In the genomic region with DNA sequence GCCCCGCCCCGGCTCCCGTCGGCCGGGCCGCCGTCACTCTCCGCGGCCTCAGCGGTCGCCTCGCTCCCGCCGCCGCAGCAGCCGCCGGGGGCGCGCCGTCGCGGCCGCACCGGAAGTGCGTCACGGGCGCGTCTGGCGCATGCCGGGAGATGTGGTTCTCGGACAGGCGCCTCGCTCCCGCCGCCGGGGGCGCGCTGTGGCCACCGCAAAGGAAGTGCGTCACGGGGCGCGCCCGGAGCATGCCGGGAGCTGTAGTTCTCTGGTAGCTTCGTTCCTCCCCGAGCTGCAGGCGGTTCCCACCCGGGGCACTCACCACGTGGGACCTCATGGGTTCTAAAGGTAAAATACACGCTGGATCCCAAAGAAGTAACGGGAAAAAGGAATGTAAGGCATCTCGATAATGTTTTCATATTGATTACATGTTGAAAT, we compare ENCODE assay signal across 8 cellular contexts. TPM values are rescaled to one million over a fixed set of nuclear protein-coding genes. Genes with fewer than 3 reads are reported as not detected.
DNase-seq lines count a peak whose midpoint lies in the region; ATAC-seq and TF ChIP-seq lines count a peak whose summit lies in the region.

UBAC1 (minus strand) TSS at position 97 of the 429 bp plus-strand sequence. CDS start 211 bp downstream, outside the sequence.

- POLR2A ChIA-PET in BJ (lab: Charles Lee), result interaction anchor here (0.6 kb wide), 1 partner anchor 54 kb away, joined by 5 read pairs; the partner anchor contains the start of gene CAMSAP1

- H3K27me3 ChIP-seq in BJ (ENCODE audit: control insufficient read depth, insufficient read depth, low read length), result peaks cover 5% of the 10 kb centered on the region; the same call in 1 of the 2 replicates

- peak within 1 kb of the TSS; percentile 88 for H3K4me3 ChIP-seq in BJ (ENCODE audit: low read depth, low read length)

- CTCF ChIA-PET in BJ (lab: Yijun Ruan, JAX), result interaction anchor here (1.9 to 3.7 kb wide), 4 partner anchors 9 to 161 kb away, joined by 4 to 19 read pairs (median 13); no protein-coding TSS in a partner anchor

- TF ChIP-seq CTCF in BJ (IDR thresholded peaks at IDR 0.05; ENCODE audit: insufficient read depth, low read depth, low read length), result peak; percentile 41

- DNase-seq in BJ (ENCODE audit: low read depth) (peak; percentile 58), NCI-H69 (lab: John Stamatoyannopoulos, UW) (peak; percentile 99), dedifferentiated amniotic fluid mesenchymal stem cell (ENCODE audit: extremely low spot score) (peak; percentile 91), left lobe of liver (ENCODE audit: low spot score) (peak; percentile 97)
- DNase-seq in activated CD4-positive, alpha-beta T cell treated with anti-CD3 and anti-CD28 coated beads, Interleukin-2, amount 50 U/mL, for 1 hour, result peak; percentile 94
- DNase-seq in stimulated activated CD4-positive, alpha-beta T cell treated with anti-CD3 and anti-CD28 coated beads, Interleukin-2, amount 100 ng/mL, for 24 hours, result peak; percentile 95

- H3K36me3 ChIP-seq in BJ (ENCODE audit: control insufficient read depth, insufficient read depth, low read length), result no peaks in the 10 kb centered on the region

- ATAC-seq in GM19372 (IDR thresholded peaks at IDR 0.05; ENCODE audit: low read depth, unreplicated experiment) (peak; percentile 89), HG03521 (IDR thresholded peaks at IDR 0.05; ENCODE audit: unreplicated experiment) (peak; percentile 91), left lobe of liver (peak; percentile 93)

RNA-seq across cellular contexts. Expression of gene UBAC1, which starts in this region (rescaled TPM):
- polyA plus RNA-seq in BJ (2011; rRNA removed), result 42.1 and 50.2 TPM in 2 replicates
- polyA minus RNA-seq in BJ (2011; rRNA and poly(A)+ RNA removed), result 15.2 and 19.0 TPM in 2 replicates
- total RNA-seq in left lobe of liver, result 18.7 TPM

Comparison
In these comparisons a context has a peak if more than half of its experiments do, and no peak if none do; other contexts are left out.
1. Peak in every context shown above with its lines: DNase-seq, ATAC-seq and H3K4me3 ChIP-seq.